16 cellular contexts compared by ENCODE assay signal in the genomic region with DNA sequence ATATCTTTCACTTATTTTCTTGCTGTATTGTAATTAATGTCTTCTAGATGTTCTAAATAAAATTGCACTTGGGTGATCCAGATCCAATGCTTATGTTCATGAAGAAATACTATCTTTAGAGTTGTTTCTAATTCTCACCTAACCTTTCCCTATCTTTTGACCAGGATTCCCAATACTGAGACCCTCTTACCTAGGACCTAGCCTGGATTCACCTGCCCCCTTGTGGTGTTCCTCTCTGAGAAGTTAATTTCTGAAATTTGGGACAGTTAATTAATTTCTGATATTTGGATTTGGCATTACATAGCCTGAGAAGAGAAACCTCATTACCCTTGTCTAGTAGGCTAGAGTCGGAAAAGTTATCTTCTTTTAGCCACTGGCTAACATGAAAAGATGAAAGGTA. TPM values are rescaled to one million over a fixed set of nuclear protein-coding genes. Genes with fewer than 3 reads are reported as not detected.
DNase-seq lines count a peak whose midpoint lies in the region; ATAC-seq, FAIRE-seq and TF ChIP-seq lines count a peak whose summit lies in the region.
"Had no signal": no experiment of that assay in that cellular context is flagged by ENCODE, and none has a peak within 500 bp of the region (broad histone marks: within the 10 kb centered on the region; RNA-seq: fewer than 3 reads in every experiment).

No MANE protein-coding gene starts in this region.

- peaks cover 14 to 17% of the 10 kb centered on the region in 2 experiments for H3K4me1 Mint-ChIP-seq in H9
- H3K4me1 Mint-ChIP-seq in glutamatergic neuron (ENCODE audit: low read depth, unreplicated experiment): no peaks in the 10 kb centered on the region
- no peaks in the 10 kb centered on the region for H3K4me1 Mint-ChIP-seq in stimulated activated naive B cell treated with anti-CD40 and anti-IgM and Interleukin-4, amounts not matched to agents 10 μg/mL and 1 μg/mL and 100 μg/mL, for 72 hours
- H3K4me1 Mint-ChIP-seq: central memory CD8-positive, alpha-beta T cell had no signal

- ATAC-seq in A549 (0 out of 6 replicates have a peak, but pooled peaks of 1 of the 2 experiments have one; percentile 33), HG03565 (IDR thresholded peaks at IDR 0.05; ENCODE audit: unreplicated experiment) (no peak), Right ventricle myocardium inferior (no peak)
- ATAC-seq in stimulated activated naive B cell treated with anti-CD40 and anti-IgM and Interleukin-4, amounts not matched to agents 10 μg/mL and 1 μg/mL and 100 μg/mL, for 72 hours (replicated peaks): no peak
- ATAC-seq: activated CD4-positive, CD25-positive, alpha-beta regulatory T cell treated with anti-CD3 and anti-CD28 coated beads, Interleukin-2, amount 50 U/mL, for 24 hours had no signal

- H3K79me2 ChIP-seq in H9 (ENCODE audit: insufficient read depth, low read length) (no peaks in the 10 kb centered on the region), PC-9 (ENCODE audit: low read depth) (no peaks in the 10 kb centered on the region)

- H2BK12ac ChIP-seq in H9 (ENCODE audit: insufficient read length, low read depth, low read length): no peak overlapping the region

- no peak overlapping the region for H2BK5ac ChIP-seq in H9 (ENCODE audit: insufficient read length, low read length)

- no peak overlapping the region for H3K56ac ChIP-seq in H9 (ENCODE audit: insufficient read length, low read depth, low read length)

- H2BK120ac ChIP-seq in H9 (ENCODE audit: low read depth, low read length, poor library complexity, severe bottlenecking): no peak overlapping the region

- H3K27me3 Mint-ChIP-seq in H9 (ENCODE audit: low read depth) (no peaks in the 10 kb centered on the region), glutamatergic neuron (ENCODE audit: unreplicated experiment) (no peaks in the 10 kb centered on the region)
- H3K27me3 Mint-ChIP-seq in stimulated activated naive B cell treated with anti-CD40 and anti-IgM and Interleukin-4, amounts not matched to agents 10 μg/mL and 1 μg/mL and 100 μg/mL, for 72 hours: no peaks in the 10 kb centered on the region
- H3K27me3 Mint-ChIP-seq: central memory CD8-positive, alpha-beta T cell had no signal

- TF ChIP-seq POLR2A in A549 (IDR thresholded peaks at IDR 0.05; ENCODE audit: low read length): no peak

- CTCF ChIA-PET in A549 (lab: Yijun Ruan, JAX) (no interaction called here), PC-9 (lab: Charles Lee) (no interaction called here)

- TF ChIP-seq EP300 in A549 (IDR thresholded peaks at IDR 0.05): no peak

- no peak overlapping the region for H2AK5ac ChIP-seq in H9 (ENCODE audit: insufficient read length, low read length)

- H3K4me1 ChIP-seq in A549: peaks cover 18% of the 10 kb centered on the region
- no peaks in the 10 kb centered on the region for H3K4me1 ChIP-seq in H9 (ENCODE audit: insufficient read depth, low read length)
- H3K4me1 ChIP-seq in PC-9 (replicated peaks; ENCODE audit: insufficient read depth): peaks cover 40% of the 10 kb centered on the region

- H2BK15ac ChIP-seq in H9 (ENCODE audit: low read depth, low read length): no peak overlapping the region

- H3K27me3 ChIP-seq in H9 (ENCODE audit: insufficient read depth, low read length) (no peaks in the 10 kb centered on the region), PC-9 (ENCODE audit: insufficient read depth, low read depth) (no peaks in the 10 kb centered on the region)

- DNase-seq in A549 (ENCODE audit: low read depth in 1 of 2, low spot score in 1 of 2): no peak
- DNase-seq in H9: no peak
- DNase-seq in PC-9: no peak
- DNase-seq in glutamatergic neuron: no peak
- no peak for DNase-seq in stimulated activated naive B cell treated with anti-CD40 and anti-IgM and Interleukin-4, amounts not matched to agents 10 μg/mL and 1 μg/mL and 100 μg/mL, for 72 hours
- no peak for DNase-seq in Right ventricle myocardium inferior (ENCODE audit: missing footprints)
- no peak for DNase-seq in RCC 7860 (ENCODE audit: low spot score)
- DNase-seq: C1 segment of cervical spinal cord, foreskin melanocyte, NCI-H2227 treated with DMSO at 0.1 percent for 48 hours, occipital lobe, SK-N-SH had no signal

- BruUV-seq in PC-9 (replicated peaks; lab: Mats Ljungman, UMichigan): no TSS peak

- no peak overlapping the region for H2BK20ac ChIP-seq in H9 (ENCODE audit: low read depth, low read length, poor library complexity, severe bottlenecking)

- H3K4ac ChIP-seq in H9 (ENCODE audit: low read depth, low read length): no peak overlapping the region

- no peaks in the 10 kb centered on the region for H3K79me1 ChIP-seq in H9 (ENCODE audit: insufficient read depth, low read depth, low read length, poor library complexity, severe bottlenecking)

- H3K9me2 ChIP-seq in PC-9 (ENCODE audit: insufficient read depth): no peaks in the 10 kb centered on the region
- H3K9me2 ChIP-seq: SK-N-SH had no signal

- intact Hi-C loops in PC-9 (cut with micrococcal nuclease; ENCODE audit: unreplicated experiment): no loop called here
- intact Hi-C loops in Right ventricle myocardium inferior (cut with DNase I): no loop called here

- H3K4me3 ChIP-seq in A549 (no peak overlapping the region), PC-9 (peak overlapping the region; percentile 44; the same call in 1 of the 2 replicates)

- H3K18ac ChIP-seq in H9 (ENCODE audit: insufficient read length, low read depth, low read length): no peak overlapping the region

- H2AFZ ChIP-seq in H9 (ENCODE audit: low read length) (no peak overlapping the region), PC-9 (0 out of 2 replicates have a peak overlapping the region, but pooled peaks have one; percentile 0)

- no peaks in the 10 kb centered on the region for H3K23me2 ChIP-seq in H9 (ENCODE audit: insufficient read length, low read depth, low read length, poor library complexity, severe bottlenecking)

- H3F3A ChIP-seq in PC-9 (ENCODE audit: insufficient read depth, low read depth): peaks cover 23% of the 10 kb centered on the region

- TF ChIP-seq CTCF in A549 (IDR thresholded peaks at IDR 0.05) (peak; percentile 45), H9 (conservative IDR thresholded peaks at IDR 0.05) (peak; percentile 69), PC-9 (conservative IDR thresholded peaks at IDR 0.05) (peak; percentile 69), glutamatergic neuron (IDR thresholded peaks at IDR 0.05; ENCODE audit: partially characterized antibody, unreplicated experiment) (peak; percentile 30)

- H3K4me2 ChIP-seq in A549 (no peak overlapping the region), H9 (ENCODE audit: insufficient read depth, insufficient read length, low read length) (no peak overlapping the region), PC-9 (peak overlapping the region; percentile 82)
- H3K4me2 ChIP-seq: SK-N-SH had no signal

- H4K20me1 ChIP-seq in H9 (ENCODE audit: control insufficient read depth, insufficient read depth, insufficient read length): no peaks in the 10 kb centered on the region
- no peaks in the 10 kb centered on the region for H4K20me1 ChIP-seq in PC-9 (ENCODE audit: insufficient read depth)

- no peak overlapping the region for H4K8ac ChIP-seq in H9 (replicated peaks; ENCODE audit: insufficient read length, low read depth, low read length)

- H3K14ac ChIP-seq in H9 (ENCODE audit: insufficient read depth, low read length): no peak overlapping the region

- H3K36me3 Mint-ChIP-seq in H9 (ENCODE audit: insufficient read depth in 1 of 3, low read depth in 3 of 3) (no peaks in the 10 kb centered on the region), glutamatergic neuron (ENCODE audit: unreplicated experiment) (no peaks in the 10 kb centered on the region)
- H3K36me3 Mint-ChIP-seq in stimulated activated naive B cell treated with anti-CD40 and anti-IgM and Interleukin-4, amounts not matched to agents 10 μg/mL and 1 μg/mL and 100 μg/mL, for 72 hours: no peaks in the 10 kb centered on the region

- H3K9me3 Mint-ChIP-seq in H9: no peaks in the 10 kb centered on the region
- no peaks in the 10 kb centered on the region for H3K9me3 Mint-ChIP-seq in glutamatergic neuron (ENCODE audit: unreplicated experiment)
- H3K9me3 Mint-ChIP-seq in stimulated activated naive B cell treated with anti-CD40 and anti-IgM and Interleukin-4, amounts not matched to agents 10 μg/mL and 1 μg/mL and 100 μg/mL, for 72 hours: peaks cover 0 to 2% of the 10 kb centered on the region in 2 donors
- H3K9me3 Mint-ChIP-seq: activated T-helper 2 cell treated with anti-CD3 and anti-CD28 coated beads, Interferon-gamma antibody, Interleukin-2, Interleukin-4, amounts not matched to agents 10 μg/mL and 5 μg/mL and 100 μg/mL, durations not matched to agents 14 hours and 24 hours and 36 hours; central memory CD8-positive, alpha-beta T cell had no signal

- H3K27ac Mint-ChIP-seq in H9: no peak overlapping the region
- H3K27ac Mint-ChIP-seq in glutamatergic neuron (ENCODE audit: unreplicated experiment): no peak overlapping the region
- H3K27ac Mint-ChIP-seq in stimulated activated naive B cell treated with anti-CD40 and anti-IgM and Interleukin-4, amounts not matched to agents 10 μg/mL and 1 μg/mL and 100 μg/mL, for 72 hours: no peak overlapping the region
- H3K27ac Mint-ChIP-seq: activated T-helper 2 cell treated with anti-CD3 and anti-CD28 coated beads, Interferon-gamma antibody, Interleukin-2, Interleukin-4, amounts not matched to agents 10 μg/mL and 5 μg/mL and 100 μg/mL, durations not matched to agents 14 hours and 24 hours and 36 hours had no signal

- no peak overlapping the region for H3K9ac ChIP-seq in H9 (ENCODE audit: extremely low read depth, insufficient read length, low read length)
- H3K9ac ChIP-seq: SK-N-SH had no signal

- H3T11ph ChIP-seq in H9 (ENCODE audit: low read length): no peak overlapping the region

- 0 out of 2 replicates have a peak, but pooled peaks cover 9% of the 10 kb centered on the region for H3K36me3 ChIP-seq in PC-9 (ENCODE audit: low read depth)

- no peak overlapping the region for H4K5ac ChIP-seq in H9 (ENCODE audit: insufficient read length, low read depth, low read length)

- 90% methylated on average over 1 of the region's 1 CpG for WGBS in A549 (ENCODE audit: missing lambda C conversion rate)
- no CpG with 5 or more reads among the region's 1 CpG for WGBS in H9 (ENCODE audit: extremely low coverage, insufficient read length, low lambda C conversion rate)

- TF ChIP-seq RAD21 in A549 (conservative IDR thresholded peaks at IDR 0.05 in 1 of 2, IDR thresholded peaks at IDR 0.05 in 1 of 2): peak; percentile 34 to 53; a peak in 2 of 5 replicates

- no peak overlapping the region for H3K23ac ChIP-seq in H9 (ENCODE audit: insufficient read length, low read depth, low read length)

- FAIRE-seq in A549 (lab: Jason Lieb, UNC): no peak
- no peak for FAIRE-seq in RCC 7860 (lab: Jason Lieb, UNC)

- H3K9me3 ChIP-seq in A549: no peaks in the 10 kb centered on the region
- H3K9me3 ChIP-seq in H9 (ENCODE audit: control insufficient read depth, low read depth, low read length): no peaks in the 10 kb centered on the region
- H3K9me3 ChIP-seq in PC-9 (ENCODE audit: insufficient read depth, low read depth): no peaks in the 10 kb centered on the region
- H3K9me3 ChIP-seq: SK-N-SH had no signal

- H4K91ac ChIP-seq in H9 (ENCODE audit: insufficient read length, low read depth, low read length): no peak overlapping the region

- H3K27ac ChIP-seq in A549 (no peak overlapping the region), H9 (ENCODE audit: insufficient read length, low read depth, low read length) (no peak overlapping the region), PC-9 (peak overlapping the region; percentile 92)

- POLR2A ChIA-PET in A549 (lab: Yijun Ruan, JAX) (no interaction called here), PC-9 (lab: Charles Lee; ENCODE audit: unreplicated experiment) (no interaction called here)

- no peak overlapping the region for H3K4me3 Mint-ChIP-seq in H9
- H3K4me3 Mint-ChIP-seq in glutamatergic neuron (ENCODE audit: unreplicated experiment): no peak overlapping the region
- H3K4me3 Mint-ChIP-seq in stimulated activated naive B cell treated with anti-CD40 and anti-IgM and Interleukin-4, amounts not matched to agents 10 μg/mL and 1 μg/mL and 100 μg/mL, for 72 hours: no peak overlapping the region
- H3K4me3 Mint-ChIP-seq: central memory CD8-positive, alpha-beta T cell had no signal

RNA-seq across cellular contexts. Expression of a gene that starts 29.5 kb away (rescaled TPM):
- polyA plus RNA-seq in A549 (2011; rRNA removed) (17.9 and 18.1 TPM in 2 replicates), A549 (2017; fragmentation: RNase III; extraction: RNeasy Plus Mini Kit Qiagen cat#74134 plus additional on column Dnase treatment) (5.5 to 5.9 TPM (median 5.8 TPM) in 3 replicates)
- 11.1 and 15.1 TPM in 2 replicates for polyA plus RNA-seq in A549 (2012; cell fraction: cytosol; rRNA removed)
- polyA plus RNA-seq in A549 (2012; cell fraction: nucleus; rRNA removed): 14.2 and 22.2 TPM in 2 replicates
- polyA minus RNA-seq in A549 (2011; rRNA and poly(A)+ RNA removed): 15.5 and 16.1 TPM in 2 replicates
- total RNA-seq in H9 (2021) (0.07 and 0.31 TPM in 2 replicates), PC-9 (2021) (35.4 and 42.6 TPM in 2 replicates), glutamatergic neuron (ENCODE audit: unreplicated experiment) (not detected), Right ventricle myocardium inferior (not detected)
- total RNA-seq: occipital lobe had no signal
- polyA plus RNA-seq: SK-N-SH had no signal

RNA-seq across cellular contexts. Expression of a gene that starts 29.9 kb away (rescaled TPM):
- polyA plus RNA-seq in A549 (2011; rRNA removed) (0.79 and 1.7 TPM in 2 replicates), A549 (2017; fragmentation: RNase III; extraction: RNeasy Plus Mini Kit Qiagen cat#74134 plus additional on column Dnase treatment) (0.21 to 0.41 TPM (median 0.34 TPM) in 3 replicates)
- polyA plus RNA-seq in A549 (2012; cell fraction: cytosol; rRNA removed): 0.18 and 0.22 TPM in 2 replicates
- polyA plus RNA-seq in A549 (2012; cell fraction: nucleus; rRNA removed): 0.53 and 1.3 TPM in 2 replicates
- polyA minus RNA-seq in A549 (2011; rRNA and poly(A)+ RNA removed): 1.3 and 1.8 TPM in 2 replicates
- total RNA-seq in H9 (2021) (0.24 and 0.33 TPM in 2 replicates), PC-9 (2021) (4.7 and 5.2 TPM in 2 replicates), glutamatergic neuron (ENCODE audit: unreplicated experiment) (0.44 TPM), Right ventricle myocardium inferior (not detected)
- total RNA-seq: activated T-helper 2 cell treated with anti-CD3 and anti-CD28 coated beads, Interferon-gamma antibody, Interleukin-2, Interleukin-4, amounts not matched to agents 10 μg/mL and 5 μg/mL and 100 μg/mL, durations not matched to agents 14 hours and 24 hours and 36 hours had no signal
- polyA plus RNA-seq: SK-N-SH had no signal

Comparison
In these comparisons a context has a peak if more than half of its experiments do, and no peak if none do; other contexts are left out.
1. RNA of a gene that starts 29.5 kb away (total RNA-seq): 35.4 to 42.6 TPM in PC-9; not detected in glutamatergic neuron (single experiment), 0.07 to 0.31 TPM in H9 and not detected in Right ventricle myocardium inferior (single experiment); every median in the first group is over 10 times any median in the second.
2. Peak in every context shown above with its lines, with median percentiles within 50 percentile points of each other: CTCF ChIP-seq.